In genomic region chr7:15505761-15506160, GRCh38 we compare ENCODE assay signal across 22 cellular contexts. TPM values are rescaled to one million over a fixed set of nuclear protein-coding genes. Genes with fewer than 3 reads are reported as not detected.
"Had no signal": no experiment of that assay in that cellular context is flagged by ENCODE, and none has a peak within 500 bp of the region (broad histone marks: within the 10 kb centered on the region; RNA-seq: fewer than 3 reads in every experiment).

No MANE protein-coding gene starts in this region.

- H3K9me3 ChIP-seq: psoas muscle, sigmoid colon, stomach, thoracic aorta, transverse colon had no signal

- H3K27me3 ChIP-seq: foreskin keratinocyte, hepatocyte, sigmoid colon, stomach, transverse colon had no signal

- H3K27ac Mint-ChIP-seq: endodermal cell, naive B cell had no signal

- ATAC-seq: foreskin keratinocyte, left colon, left ventricle myocardium superior, psoas muscle had no signal

- H3K4me1 Mint-ChIP-seq: endodermal cell, naive B cell had no signal

- H3K36me3 ChIP-seq: sigmoid colon, stomach, thoracic aorta, transverse colon had no signal

- H3K79me2 ChIP-seq: hepatocyte had no signal

- H3K4me1 ChIP-seq: foreskin keratinocyte, psoas muscle, sigmoid colon, stomach had no signal

- H3K27ac ChIP-seq: coronary artery, foreskin keratinocyte, hepatocyte, psoas muscle, sigmoid colon, skin epidermis, stomach, thoracic aorta, transverse colon had no signal

- DNase-seq: effector CD4-positive, alpha-beta T cell; endodermal cell; foreskin keratinocyte; head of caudate nucleus; left colon; left ventricle myocardium superior; mesendoderm; naive B cell; occipital lobe; psoas muscle; retina; sigmoid colon; stimulated activated CD4-positive, alpha-beta T cell treated with anti-CD3 and anti-CD28 coated beads, Interleukin-12 subunit alpha, Interleukin-12 subunit beta, amount 100 ng/mL, for 4 hours; stomach; substantia nigra; transverse colon had no signal

- H3K27me3 Mint-ChIP-seq: naive B cell had no signal

- H2AFZ ChIP-seq: hepatocyte had no signal

- H3K36me3 Mint-ChIP-seq: naive B cell had no signal

- FAIRE-seq: endothelial cell of umbilical vein had no signal

- H3K4me2 ChIP-seq: hepatocyte had no signal

- H3K4me3 Mint-ChIP-seq: endodermal cell, naive B cell, nephron had no signal

- H3K4me3 ChIP-seq: coronary artery, hepatocyte, psoas muscle, sigmoid colon, skin epidermis, stomach, thoracic aorta, transverse colon had no signal

- H3K9me3 Mint-ChIP-seq: endodermal cell, nephron had no signal

RNA-seq across cellular contexts. Expression of gene AGMO, which starts 56.1 kb away (rescaled TPM):
- total RNA-seq: foreskin keratinocyte, occipital lobe had no signal
